Comparison of ENCODE assay signal across 8 cellular contexts in genomic region chr16:89217138-89217387, GRCh38. TPM values are rescaled to one million over a fixed set of nuclear protein-coding genes. Genes with fewer than 3 reads are reported as not detected.
DNase-seq lines count a peak whose midpoint lies in the region; ATAC-seq and TF ChIP-seq lines count a peak whose summit lies in the region.

No MANE protein-coding gene starts in this region.

- peak overlapping the region; percentile 81 to 93 (median 87) for H3K4me3 Mint-ChIP-seq in nephron

- H3K9ac ChIP-seq in MM.1S (ENCODE audit: low read length) (peak overlapping the region; percentile 83), duodenal mucosa (ENCODE audit: low read depth in 1 of 2, low read length in 2 of 2) (peak overlapping the region; percentile 78 to 88)

- 0 out of 2 replicates have a peak, but pooled peaks cover 4% of the 10 kb centered on the region for H3K79me2 ChIP-seq in MM.1S (ENCODE audit: low read length)

- H3K27me3 ChIP-seq in BE2C (no peaks in the 10 kb centered on the region), MM.1S (replicated peaks; ENCODE audit: insufficient read depth, low read length) (no peaks in the 10 kb centered on the region), duodenal mucosa (ENCODE audit: control insufficient read depth in 1 of 2, insufficient read depth in 2 of 2, low read length in 2 of 2) (no peaks in the 10 kb centered on the region)

- DNase-seq in BE2C (no peak), MM.1S (no peak), NCI-H2029 treated with DMSO at 0.1 percent for 48 hours (lab: John Stamatoyannopoulos, UW) (no peak), NCI-H128 (lab: John Stamatoyannopoulos, UW; ENCODE audit: unreplicated experiment) (no peak)
- DNase-seq in activated CD4-positive, alpha-beta T cell treated with anti-CD3 and anti-CD28 coated beads, Interleukin-2, amount 50 U/mL, for 48 hours: no peak

- H3K27ac ChIP-seq in MM.1S (ENCODE audit: low read length): peak overlapping the region; percentile 59; the same call in 1 of the 2 replicates
- peak overlapping the region; percentile 97 for H3K27ac ChIP-seq in duodenal mucosa (ENCODE audit: low read depth, low read length)

- no peaks in the 10 kb centered on the region for H3K9me2 ChIP-seq in MM.1S (replicated peaks; ENCODE audit: insufficient read depth, low read length)

- H4K20me1 ChIP-seq in MM.1S (ENCODE audit: insufficient read depth, low read length): no peaks in the 10 kb centered on the region

- H2AFZ ChIP-seq in MM.1S (ENCODE audit: low read length): 0 out of 2 replicates have a peak overlapping the region, but pooled peaks have one; percentile 63

- H3K4me1 Mint-ChIP-seq in nephron: peaks cover 21% of the 10 kb centered on the region

- H3K36me3 ChIP-seq in BE2C (peaks cover 6% of the 10 kb centered on the region), MM.1S (replicated peaks; ENCODE audit: insufficient read depth, low read length) (no peaks in the 10 kb centered on the region), duodenal mucosa (ENCODE audit: control insufficient read depth in 1 of 2, insufficient read depth in 2 of 2, low read length in 2 of 2) (peaks cover 9 to 16% of the 10 kb centered on the region in 2 donors)

- peaks cover 7% of the 10 kb centered on the region for H3K36me3 Mint-ChIP-seq in nephron (ENCODE audit: low read depth)

- H3K4me3 ChIP-seq in BE2C (ENCODE audit: low read depth, low read length): peak overlapping the region; percentile 97
- peak overlapping the region; percentile 76 for H3K4me3 ChIP-seq in MM.1S (ENCODE audit: low read length)
- H3K4me3 ChIP-seq in duodenal mucosa (ENCODE audit: low read depth in 1 of 2, low read length in 2 of 2): peak overlapping the region; percentile 70 to 91

- no peaks in the 10 kb centered on the region for H3K27me3 Mint-ChIP-seq in nephron (ENCODE audit: low read depth)

- no peak for ATAC-seq in HG02763 (IDR thresholded peaks at IDR 0.05; ENCODE audit: unreplicated experiment)

- peaks cover 4% of the 10 kb centered on the region; the same call in 1 of the 2 replicates for H3F3A ChIP-seq in MM.1S (ENCODE audit: insufficient read depth, low read length)

- no peaks in the 10 kb centered on the region for H3K9me3 ChIP-seq in BE2C
- H3K9me3 ChIP-seq in MM.1S (replicated peaks; ENCODE audit: insufficient read depth, low read length): no peaks in the 10 kb centered on the region
- no peaks in the 10 kb centered on the region for H3K9me3 ChIP-seq in duodenal mucosa (ENCODE audit: control insufficient read depth in 1 of 2, low read length in 2 of 2)

- H3K4me1 ChIP-seq in BE2C: no peaks in the 10 kb centered on the region
- no peaks in the 10 kb centered on the region for H3K4me1 ChIP-seq in MM.1S (ENCODE audit: low read length)
- H3K4me1 ChIP-seq in duodenal mucosa (ENCODE audit: control insufficient read depth in 1 of 2, insufficient read depth in 2 of 2, low read length in 2 of 2): peaks cover 7 to 14% of the 10 kb centered on the region in 2 donors

- H3K9me3 Mint-ChIP-seq in nephron: no peaks in the 10 kb centered on the region

- TF ChIP-seq CTCF in BE2C (IDR thresholded peaks at IDR 0.05; ENCODE audit: low read depth, low read length) (no peak), MM.1S (IDR thresholded peaks at IDR 0.05; ENCODE audit: low read length) (no peak), nephron (IDR thresholded peaks at IDR 0.05; ENCODE audit: unreplicated experiment in 3 of 3) (no peak)

- peak overlapping the region; percentile 24 to 88 (median 87) for H3K27ac Mint-ChIP-seq in nephron

- peak overlapping the region; percentile 97 for H3K4me2 ChIP-seq in MM.1S (ENCODE audit: low read depth, low read length)

RNA-seq across cellular contexts. Expression of gene ZNF778, which starts 0.4 kb away (rescaled TPM):
- 9.2 TPM for polyA plus RNA-seq in BE2C (2012; ENCODE audit: insufficient read depth, insufficient read length, low read depth)

RNA-seq across cellular contexts. Expression of gene SLC22A31, which starts 16.7 kb away (rescaled TPM):
- polyA plus RNA-seq in BE2C (2012; ENCODE audit: insufficient read depth, insufficient read length, low read depth): not detected

RNA-seq across cellular contexts. Expression of gene CDH15, which starts 45.5 kb away (rescaled TPM):
- polyA plus RNA-seq in BE2C (2012; ENCODE audit: insufficient read depth, insufficient read length, low read depth): not detected
